Comparison of ENCODE assay signal across 18 cellular contexts in genomic region chr5:58071566-58071965, GRCh38.
DNase-seq lines count a peak whose midpoint lies in the region; ATAC-seq and TF ChIP-seq lines count a peak whose summit lies in the region.
"Had no signal": no experiment of that assay in that cellular context is flagged by ENCODE, and none has a peak within 500 bp of the region (broad histone marks: within the 10 kb centered on the region; RNA-seq: fewer than 3 reads in every experiment).

No MANE protein-coding gene starts in this region.

- no peak overlapping the region for H3K23ac ChIP-seq in mesendoderm (ENCODE audit: low read length)

- H2BK5ac ChIP-seq in mesendoderm (ENCODE audit: low read length), result no peak overlapping the region

- peaks cover 15% of the 10 kb centered on the region for H3K9me3 Mint-ChIP-seq in endodermal cell
- H3K9me3 Mint-ChIP-seq: natural killer cell had no signal

- H3K27ac Mint-ChIP-seq in endodermal cell, result peak overlapping the region; percentile 87
- H3K27ac Mint-ChIP-seq: activated T-helper 17 cell treated with anti-CD3 and anti-CD28 coated beads, Interleukin-2, amount 50 U/mL, for 72 hours; effector memory CD8-positive, alpha-beta T cell; natural killer cell had no signal

- peaks cover 13% of the 10 kb centered on the region for H3K4me1 ChIP-seq in endodermal cell (ENCODE audit: control insufficient read depth, insufficient read depth, low read length)
- peaks cover 2% of the 10 kb centered on the region for H3K4me1 ChIP-seq in mesendoderm (ENCODE audit: control insufficient read depth, low read depth, low read length)

- DNase-seq in NK-92 treated with Interleukin-12 subunit alpha and Interleukin-12 subunit beta, amount 100 ng/mL, for 24 hours (lab: John Stamatoyannopoulos, UW), result peak; percentile 16
- DNase-seq in NK-92 (lab: John Stamatoyannopoulos, UW; ENCODE audit: unreplicated experiment) (no peak), endodermal cell (peak; percentile 84), mesendoderm (peak; percentile 92), NCI-H187 treated with DMSO at 0.1 percent for 48 hours (lab: John Stamatoyannopoulos, UW) (no peak)
- DNase-seq: ACHN; activated CD4-positive, alpha-beta T cell treated with anti-CD3 and anti-CD28 coated beads for 48 hours; effector memory CD8-positive, alpha-beta T cell; foreskin melanocyte; HCEC 1CT; natural killer cell; NCI-H2171 treated with DMSO at 0.1 percent for 48 hours; PC-9 had no signal

- H3K4me3 ChIP-seq in endodermal cell (ENCODE audit: low read length) (peak overlapping the region; percentile 25), mesendoderm (ENCODE audit: low read length) (no peak overlapping the region)
- H3K4me3 ChIP-seq: PC-9, smooth muscle cell had no signal

- no peak overlapping the region for H4K5ac ChIP-seq in mesendoderm (ENCODE audit: low read length)

- H4K8ac ChIP-seq in mesendoderm (ENCODE audit: low read depth, low read length), result no peak overlapping the region

- H3K9ac ChIP-seq in endodermal cell (ENCODE audit: extremely low read depth, low read length, poor library complexity, severe bottlenecking) (no peak overlapping the region), mesendoderm (ENCODE audit: low read length) (no peak overlapping the region)

- H3K4me3 Mint-ChIP-seq in endodermal cell, result no peak overlapping the region
- H3K4me3 Mint-ChIP-seq: activated T-helper 17 cell treated with anti-CD3 and anti-CD28 coated beads, Interleukin-2, amount 50 U/mL, for 72 hours; effector memory CD8-positive, alpha-beta T cell; natural killer cell had no signal

- H3K27ac ChIP-seq in endodermal cell (ENCODE audit: low read depth, low read length) (peak overlapping the region; percentile 87), mesendoderm (ENCODE audit: low read depth, low read length) (peak overlapping the region; percentile 73)
- H3K27ac ChIP-seq: PC-9 had no signal

- peaks cover 10% of the 10 kb centered on the region for H3K27me3 Mint-ChIP-seq in endodermal cell (ENCODE audit: insufficient read depth)
- H3K27me3 Mint-ChIP-seq: effector memory CD8-positive, alpha-beta T cell had no signal

- no peaks in the 10 kb centered on the region for H3K79me2 ChIP-seq in mesendoderm (ENCODE audit: control insufficient read depth, insufficient read depth, low read length)

- H3K27me3 ChIP-seq in endodermal cell (ENCODE audit: control insufficient read depth, insufficient read depth, low read length, poor library complexity, severe bottlenecking), result peaks cover 5% of the 10 kb centered on the region
- no peaks in the 10 kb centered on the region for H3K27me3 ChIP-seq in mesendoderm (ENCODE audit: insufficient read depth, low read length, poor library complexity)

- no peak for ATAC-seq in GM21390 (IDR thresholded peaks at IDR 0.05; ENCODE audit: unreplicated experiment)
- no peak for ATAC-seq in esophagus mucosa
- ATAC-seq in HG02870 (IDR thresholded peaks at IDR 0.05; ENCODE audit: unreplicated experiment), result no peak
- ATAC-seq: activated T-helper 17 cell treated with anti-CD3 and anti-CD28 coated beads, Interleukin-2, amount 50 U/mL, for 72 hours; effector memory CD8-positive, alpha-beta T cell; natural killer cell had no signal

- peak overlapping the region; percentile 96 for H2BK120ac ChIP-seq in mesendoderm (ENCODE audit: low read depth, low read length)

- no peaks in the 10 kb centered on the region for H3K9me3 ChIP-seq in endodermal cell (ENCODE audit: control insufficient read depth, low read length)

- no peak overlapping the region for H3K4me2 ChIP-seq in mesendoderm (ENCODE audit: low read length)
- H3K4me2 ChIP-seq: PC-9, smooth muscle cell had no signal

- no peak overlapping the region for H2AK5ac ChIP-seq in mesendoderm (ENCODE audit: low read length)

- no peak overlapping the region for H3K56ac ChIP-seq in mesendoderm (ENCODE audit: low read length)

- WGBS in endodermal cell (ENCODE audit: insufficient coverage in 1 of 2, insufficient read length in 1 of 2), 2 experiments, result 25 to 42% methylated on average over 4 of the region's 4 CpGs
- no CpG with 5 or more reads among the region's 4 CpGs for WGBS in mesendoderm (ENCODE audit: extremely low coverage, insufficient coverage, low lambda C conversion rate)

- H3K36me3 ChIP-seq in endodermal cell (ENCODE audit: control insufficient read depth, insufficient read depth, low read length) (no peaks in the 10 kb centered on the region), mesendoderm (ENCODE audit: control insufficient read depth, insufficient read depth, low read length) (no peaks in the 10 kb centered on the region)

- peak overlapping the region; percentile 83 for H3K18ac ChIP-seq in mesendoderm (ENCODE audit: low read length)

- no peaks in the 10 kb centered on the region for H3K36me3 Mint-ChIP-seq in endodermal cell (ENCODE audit: low read depth)
- H3K36me3 Mint-ChIP-seq: natural killer cell had no signal

- H2BK15ac ChIP-seq in mesendoderm (replicated peaks; ENCODE audit: low read depth), result no peak overlapping the region

- peaks cover 21% of the 10 kb centered on the region for H3K4me1 Mint-ChIP-seq in endodermal cell
- H3K4me1 Mint-ChIP-seq: activated T-helper 17 cell treated with anti-CD3 and anti-CD28 coated beads, Interleukin-2, amount 50 U/mL, for 72 hours had no signal

- H3K79me1 ChIP-seq in mesendoderm (ENCODE audit: low read length), result no peaks in the 10 kb centered on the region

- H3K4ac ChIP-seq in mesendoderm (ENCODE audit: low read depth, low read length), result peak overlapping the region; percentile 48

- no peak for TF ChIP-seq CTCF in endodermal cell (conservative IDR thresholded peaks at IDR 0.05)

Comparison
In these comparisons a context has a peak if more than half of its experiments do, and no peak if none do; other contexts are left out.
1. DNase-seq: peak in NK-92 treated with Interleukin-12 subunit alpha and Interleukin-12 subunit beta, amount 100 ng/mL, for 24 hours (single experiment), endodermal cell (single experiment) and mesendoderm (single experiment); none in NK-92 (single experiment) and NCI-H187 treated with DMSO at 0.1 percent for 48 hours (single experiment).